ENCODE assay signal across 22 cellular contexts in genomic region chr13:44120814-44121505, GRCh38.
"Had no signal": no experiment of that assay in that cellular context is flagged by ENCODE, and none has a peak within 500 bp of the region (broad histone marks: within the 10 kb centered on the region; RNA-seq: fewer than 3 reads in every experiment).

No MANE protein-coding gene starts in this region.

- H3K4me3 Mint-ChIP-seq: activated T-helper 1 cell treated with anti-CD3 and anti-CD28 coated beads, Interleukin-12 subunit alpha, Interleukin-12 subunit beta, Interleukin-2, Interleukin-4 antibody, amounts not matched to agents 30 ng/mL and 10 ng/mL and 1 ng/mL, durations not matched to agents 14 hours and 24 hours and 36 hours; endodermal cell; immature natural killer cell; memory B cell; naive thymus-derived CD8-positive, alpha-beta T cell; stimulated activated effector memory CD8-positive, alpha-beta T cell treated with anti-CD3 and anti-CD28 coated beads, Interleukin-12 subunit alpha, Interleukin-12 subunit beta, amount 100 ng/mL, for 72 hours had no signal

- H3K4me3 ChIP-seq: adrenal gland, gastrocnemius medialis, heart left ventricle, sigmoid colon, stomach had no signal

- H3K27me3 ChIP-seq: adrenal gland, gastrocnemius medialis, heart left ventricle, sigmoid colon, stomach had no signal

- ATAC-seq: activated naive CD4-positive, alpha-beta T cell treated with anti-CD3 and anti-CD28 coated beads, Interleukin-2, amount 50 U/mL, for 72 hours; gastrocnemius medialis; heart left ventricle; left ventricle myocardium superior; naive thymus-derived CD8-positive, alpha-beta T cell; stimulated activated effector memory CD8-positive, alpha-beta T cell treated with anti-CD3 and anti-CD28 coated beads, Interleukin-12 subunit alpha, Interleukin-12 subunit beta, amount 100 ng/mL, for 72 hours had no signal

- H3K27ac Mint-ChIP-seq: activated naive CD4-positive, alpha-beta T cell treated with anti-CD3 and anti-CD28 coated beads, Interleukin-2, amount 50 U/mL, for 72 hours; activated T-helper 1 cell treated with anti-CD3 and anti-CD28 coated beads, Interleukin-12 subunit alpha, Interleukin-12 subunit beta, Interleukin-2, Interleukin-4 antibody, amounts not matched to agents 30 ng/mL and 10 ng/mL and 1 ng/mL, durations not matched to agents 14 hours and 24 hours and 36 hours; endodermal cell; immature natural killer cell; memory B cell; naive thymus-derived CD8-positive, alpha-beta T cell; stimulated activated effector memory CD8-positive, alpha-beta T cell treated with anti-CD3 and anti-CD28 coated beads, Interleukin-12 subunit alpha, Interleukin-12 subunit beta, amount 100 ng/mL, for 72 hours had no signal

- H3K27ac ChIP-seq: adrenal gland, gastrocnemius medialis, parathyroid adenoma, sigmoid colon, stomach, WERI-Rb-1 had no signal

- H3K27me3 Mint-ChIP-seq: naive thymus-derived CD8-positive, alpha-beta T cell had no signal

- H3K36me3 Mint-ChIP-seq: stimulated activated effector memory CD8-positive, alpha-beta T cell treated with anti-CD3 and anti-CD28 coated beads, Interleukin-12 subunit alpha, Interleukin-12 subunit beta, amount 100 ng/mL, for 72 hours had no signal

- H3K36me3 ChIP-seq: adrenal gland, gastrocnemius medialis, heart left ventricle, sigmoid colon, stomach, WERI-Rb-1 had no signal

- H3K9me3 ChIP-seq: adrenal gland, sigmoid colon had no signal

- H3K4me1 ChIP-seq: parathyroid adenoma had no signal

- DNase-seq: activated CD4-positive, alpha-beta T cell treated with anti-CD3 and anti-CD28 coated beads, Interleukin-2, amount 50 U/mL, for 48 hours; activated gamma-delta T cell treated with Interleukin-2 at 50 U/mL for 16 hours; adrenal gland; endodermal cell; erythroblast; gastrocnemius medialis; heart left ventricle; immature natural killer cell; kidney glomerular epithelial cell; left ventricle myocardium superior; naive thymus-derived CD8-positive, alpha-beta T cell; sigmoid colon; stimulated activated CD4-positive, alpha-beta T cell treated with anti-CD3 and anti-CD28 coated beads, Interleukin-4, amount 100 ng/mL, for 24 hours; stomach; SW 1271; T-helper 2 cell; WERI-Rb-1 had no signal
